In the genomic region with DNA sequence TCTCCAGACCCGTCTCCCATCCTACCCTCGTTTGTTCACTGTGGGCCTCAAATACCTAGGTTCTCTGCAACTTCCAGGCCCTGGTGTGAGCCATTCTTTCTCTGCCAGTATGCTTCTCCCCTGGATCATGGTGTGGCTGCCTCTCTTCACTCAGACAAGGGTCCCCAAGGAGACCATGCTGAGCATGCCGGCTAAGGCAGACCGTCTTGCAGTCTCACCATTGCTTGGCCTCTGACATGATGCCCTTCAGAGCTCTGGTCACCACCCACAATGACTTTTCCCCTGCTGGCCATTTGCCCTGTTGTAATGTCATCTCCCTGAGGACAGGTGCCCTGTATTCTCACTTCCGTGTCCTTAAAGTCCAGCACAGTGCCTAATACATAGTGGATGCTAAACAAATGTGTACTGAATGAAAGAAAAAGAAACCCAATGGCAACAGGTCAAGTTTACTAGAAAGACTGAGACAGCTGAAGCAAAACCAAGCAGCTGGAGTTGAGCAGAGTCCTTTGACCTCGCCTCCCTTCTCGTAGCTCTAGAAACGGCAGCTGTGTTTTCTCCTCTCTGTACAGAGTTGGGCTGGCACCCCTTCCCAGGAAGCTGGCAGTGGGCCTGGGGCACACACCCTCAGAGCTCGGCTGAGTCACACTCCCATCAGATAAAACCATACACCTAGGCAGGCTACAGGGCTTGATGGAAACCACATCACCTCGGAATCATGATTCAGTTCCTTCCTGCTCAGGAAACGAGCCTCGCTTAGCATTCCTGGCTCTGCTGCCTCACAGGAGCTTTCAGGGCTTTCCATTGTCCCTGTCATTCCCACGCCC, we compare ENCODE assay signal across 8 cellular contexts. TPM values are rescaled to one million over a fixed set of nuclear protein-coding genes. Genes with fewer than 3 reads are reported as not detected.
A peak's percentile ranks its signal among the peaks of the same experiment; 100 is the strongest.
DNase-seq lines count a peak whose midpoint lies in the region; ATAC-seq and TF ChIP-seq lines count a peak whose summit lies in the region.

No MANE protein-coding gene starts in this region.

- POLR2A ChIA-PET in WTC11 (lab: Charles Lee), result no interaction called here

- H3K4me1 Mint-ChIP-seq in IgD-negative memory B cell (peaks cover 26 to 36% (median 28%) of the 10 kb centered on the region in 3 donors), WTC11 (peaks cover 6% of the 10 kb centered on the region; the same call in 1 of the 2 replicates)

- H3K27ac Mint-ChIP-seq in IgD-negative memory B cell (peak overlapping the region in 2 of 3 donors; percentile 12 to 86), WTC11 (peak overlapping the region; percentile 1; the same call in 1 of the 2 replicates)

- CTCF ChIA-PET in WTC11 (lab: Charles Lee), result interaction anchor here (0.9 to 11.5 kb wide), 8 partner anchors 18 to 172 kb away, joined by 3 to 222 read pairs (median 4); a partner anchor contains a TSS

- H3K36me3 Mint-ChIP-seq in IgD-negative memory B cell (no peaks in the 10 kb centered on the region), WTC11 (peaks cover 38% of the 10 kb centered on the region)

- H3K9me3 Mint-ChIP-seq in IgD-negative memory B cell (no peaks in the 10 kb centered on the region), WTC11 (no peaks in the 10 kb centered on the region)

- no peaks in the 10 kb centered on the region for H3K27me3 Mint-ChIP-seq in IgD-negative memory B cell
- H3K27me3 Mint-ChIP-seq in WTC11 (ENCODE audit: low read depth), result no peaks in the 10 kb centered on the region

- peaks cover 11% of the 10 kb centered on the region for H3K36me3 ChIP-seq in colonic mucosa
- H3K36me3 ChIP-seq in mesodermal cell (ENCODE audit: control insufficient read depth, insufficient read depth, low read length), result peaks cover 42% of the 10 kb centered on the region
- peaks cover 0 to 34% (median 16%) of the 10 kb centered on the region in 4 donors for H3K36me3 ChIP-seq in transverse colon

- peak; percentile 70 for TF ChIP-seq POLR2A in transverse colon (IDR thresholded peaks at IDR 0.05)

- H3K4me3 Mint-ChIP-seq in IgD-negative memory B cell (peak overlapping the region in 1 of 4 donors; percentile 84), WTC11 (no peak overlapping the region)

- no peaks in the 10 kb centered on the region for H3K9me3 ChIP-seq in colonic mucosa
- H3K9me3 ChIP-seq in mesodermal cell (ENCODE audit: control insufficient read depth, low read length), result no peaks in the 10 kb centered on the region
- H3K9me3 ChIP-seq in transverse colon, result no peaks in the 10 kb centered on the region

- no peak for ATAC-seq in WTC11
- no peak for ATAC-seq in GM21423 (IDR thresholded peaks at IDR 0.05; ENCODE audit: unreplicated experiment)
- no peak for ATAC-seq in HG03196 (IDR thresholded peaks at IDR 0.05; ENCODE audit: unreplicated experiment)

- peak overlapping the region; percentile 85 for H3K27ac ChIP-seq in colonic mucosa
- H3K27ac ChIP-seq in mesodermal cell (ENCODE audit: low read depth, low read length, severe bottlenecking), result peak overlapping the region; percentile 62
- peak overlapping the region; percentile 81 to 88 (median 87) for H3K27ac ChIP-seq in transverse colon

- peak overlapping the region in 1 of 2 donors; percentile 41 for H3K9ac ChIP-seq in colonic mucosa (ENCODE audit: low read depth in 2 of 2, low read length in 2 of 2)

- H3K27me3 ChIP-seq in colonic mucosa, result no peaks in the 10 kb centered on the region
- H3K27me3 ChIP-seq in transverse colon, result no peaks in the 10 kb centered on the region

- in situ Hi-C loops in transverse colon (cut with MboI; ENCODE audit: low pct_ligation_motif_present in 1 of 4, low pct_unique_long_range_greater_than_20kb in 1 of 4, low sequenced_read_pairs in 3 of 4), result loop anchor here in 1 of 4 donors (5.0 kb wide), 1 partner anchor 126 kb away; no protein-coding TSS in a partner anchor

- TF ChIP-seq CTCF in WTC11 (IDR thresholded peaks at IDR 0.05) (no peak), colonic mucosa (IDR thresholded peaks at IDR 0.05) (no peak), transverse colon (IDR thresholded peaks at IDR 0.05) (peak in 2 of 5 experiments; percentile 34 to 56)

- 82 to 87% methylated on average over 12 to 13 of the region's 13 CpGs for WGBS in mesodermal cell (ENCODE audit: insufficient coverage in 2 of 2), 2 experiments
- WGBS in transverse colon (ENCODE audit: low coverage in 1 of 2), 2 donors, result 17 to 25% methylated on average over 1 to 13 of the region's 13 CpGs

- H3K4me3 ChIP-seq in colonic mucosa (no peak overlapping the region), mesodermal cell (ENCODE audit: extremely low read depth, insufficient read depth, low read length, poor library complexity, severe bottlenecking) (no peak overlapping the region), transverse colon (no peak overlapping the region)

- TF ChIP-seq EP300 in transverse colon (IDR thresholded peaks at IDR 0.05; ENCODE audit: low read depth), result no peak

- H3K4me1 ChIP-seq in colonic mucosa (peaks cover 22% of the 10 kb centered on the region), mesodermal cell (ENCODE audit: control insufficient read depth, insufficient read depth, low read length, poor library complexity, severe bottlenecking) (peaks cover 23% of the 10 kb centered on the region), transverse colon (peaks cover 23 to 41% (median 30%) of the 10 kb centered on the region in 4 donors)

- intact Hi-C loops in colonic mucosa (cut with DNase I), result loop anchor here (10.0 kb wide), 1 partner anchor 62 kb away; a partner anchor contains a TSS
- intact Hi-C loops in transverse colon (cut with DNase I; ENCODE audit: low total_unique reads), result no loop called here

- DNase-seq in WTC11 (ENCODE audit: low spot score) (no peak), colonic mucosa (peak; percentile 92), transverse colon (peak; percentile 89), retina (no peak)

TF ChIP-seq in WTC11, 78 proteins besides CTCF, POLR2A, EP300 and RAD21:
- TF ChIP-seq KAT7 (CRISPR knock-in tag; IDR thresholded peaks at IDR 0.05; ENCODE audit: borderline replicate concordance) (no peak), SP1 (CRISPR knock-in tag; conservative IDR thresholded peaks at IDR 0.05) (no peak), PRRX2 (CRISPR knock-in tag; IDR thresholded peaks at IDR 0.05) (no peak), CREB1 (CRISPR knock-in tag; IDR thresholded peaks at IDR 0.05) (no peak), MYBL2 (CRISPR knock-in tag; IDR thresholded peaks at IDR 0.05) (no peak), CBFB (CRISPR knock-in tag; IDR thresholded peaks at IDR 0.05; ENCODE audit: low read depth) (no peak)
- TF ChIP-seq, protein P1, sequence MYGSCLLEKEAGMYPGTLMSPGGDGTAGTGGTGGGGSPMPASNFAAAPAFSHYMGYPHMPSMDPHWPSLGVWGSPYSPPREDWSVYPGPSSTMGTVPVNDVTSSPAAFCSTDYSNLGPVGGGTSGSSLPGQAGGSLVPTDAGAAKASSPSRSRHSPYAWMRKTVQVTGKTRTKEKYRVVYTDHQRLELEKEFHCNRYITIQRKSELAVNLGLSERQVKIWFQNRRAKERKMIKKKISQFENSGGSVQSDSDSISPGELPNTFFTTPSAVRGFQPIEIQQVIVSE (CRISPR knock-in tag; IDR thresholded peaks at IDR 0.05; ENCODE audit: borderline replicate concordance), result no peak
- TF ChIP-seq, protein P2, sequence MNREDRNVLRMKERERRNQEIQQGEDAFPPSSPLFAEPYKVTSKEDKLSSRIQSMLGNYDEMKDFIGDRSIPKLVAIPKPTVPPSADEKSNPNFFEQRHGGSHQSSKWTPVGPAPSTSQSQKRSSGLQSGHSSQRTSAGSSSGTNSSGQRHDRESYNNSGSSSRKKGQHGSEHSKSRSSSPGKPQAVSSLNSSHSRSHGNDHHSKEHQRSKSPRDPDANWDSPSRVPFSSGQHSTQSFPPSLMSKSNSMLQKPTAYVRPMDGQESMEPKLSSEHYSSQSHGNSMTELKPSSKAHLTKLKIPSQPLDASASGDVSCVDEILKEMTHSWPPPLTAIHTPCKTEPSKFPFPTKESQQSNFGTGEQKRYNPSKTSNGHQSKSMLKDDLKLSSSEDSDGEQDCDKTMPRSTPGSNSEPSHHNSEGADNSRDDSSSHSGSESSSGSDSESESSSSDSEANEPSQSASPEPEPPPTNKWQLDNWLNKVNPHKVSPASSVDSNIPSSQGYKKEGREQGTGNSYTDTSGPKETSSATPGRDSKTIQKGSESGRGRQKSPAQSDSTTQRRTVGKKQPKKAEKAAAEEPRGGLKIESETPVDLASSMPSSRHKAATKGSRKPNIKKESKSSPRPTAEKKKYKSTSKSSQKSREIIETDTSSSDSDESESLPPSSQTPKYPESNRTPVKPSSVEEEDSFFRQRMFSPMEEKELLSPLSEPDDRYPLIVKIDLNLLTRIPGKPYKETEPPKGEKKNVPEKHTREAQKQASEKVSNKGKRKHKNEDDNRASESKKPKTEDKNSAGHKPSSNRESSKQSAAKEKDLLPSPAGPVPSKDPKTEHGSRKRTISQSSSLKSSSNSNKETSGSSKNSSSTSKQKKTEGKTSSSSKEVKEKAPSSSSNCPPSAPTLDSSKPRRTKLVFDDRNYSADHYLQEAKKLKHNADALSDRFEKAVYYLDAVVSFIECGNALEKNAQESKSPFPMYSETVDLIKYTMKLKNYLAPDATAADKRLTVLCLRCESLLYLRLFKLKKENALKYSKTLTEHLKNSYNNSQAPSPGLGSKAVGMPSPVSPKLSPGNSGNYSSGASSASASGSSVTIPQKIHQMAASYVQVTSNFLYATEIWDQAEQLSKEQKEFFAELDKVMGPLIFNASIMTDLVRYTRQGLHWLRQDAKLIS (CRISPR knock-in tag; IDR thresholded peaks at IDR 0.05; ENCODE audit: borderline replicate concordance), result no peak

RNA-seq across cellular contexts. Expression of a gene that starts 8.6 kb away (rescaled TPM):
- 10.4 TPM for polyA plus RNA-seq in IgD-negative memory B cell
- total RNA-seq in WTC11 (2021) (not detected in 3 replicates), colonic mucosa (under 1 TPM; 0.25 to 0.27 TPM), transverse colon (under 1 TPM in 1 of 4 donors, not detected in 3; 0.16 TPM)
- 0.15 TPM for polyA plus RNA-seq in mesodermal cell (2013, experiment 1 of 2)
- not detected for polyA plus RNA-seq in mesodermal cell (2013, experiment 2 of 2)

RNA-seq across cellular contexts. Expression of a gene that starts 18.8 kb away (rescaled TPM):
- polyA plus RNA-seq in IgD-negative memory B cell, result 24.8 TPM
- total RNA-seq in WTC11 (2021), result 39.1 to 43.0 TPM (median 39.4 TPM) in 3 replicates
- 100 to 1,000 TPM in 1 of 2 donors, 10 to 100 TPM in 1; 90.6 to 103 TPM for total RNA-seq in colonic mucosa
- 62.2 TPM for polyA plus RNA-seq in mesodermal cell (2013, experiment 1 of 2)
- polyA plus RNA-seq in mesodermal cell (2013, experiment 2 of 2), result 53.6 TPM
- 100 to 1,000 TPM in 1 of 4 donors, 10 to 100 TPM in 3; 70.1 to 101 (median 84.0) TPM for total RNA-seq in transverse colon

RNA-seq across cellular contexts. Expression of a gene that starts 22.2 kb away (rescaled TPM):
- polyA plus RNA-seq in IgD-negative memory B cell, result 108 TPM
- total RNA-seq in WTC11 (2021) (60.8 to 71.1 TPM (median 66.3 TPM) in 3 replicates), colonic mucosa (10 to 100 TPM; 44.2 to 45.0 TPM), transverse colon (10 to 100 TPM; 29.9 to 82.7 (median 61.0) TPM)
- polyA plus RNA-seq in mesodermal cell (2013, experiment 1 of 2), result 75.3 TPM
- 61.3 TPM for polyA plus RNA-seq in mesodermal cell (2013, experiment 2 of 2)

RNA-seq across cellular contexts. Expression of a gene that starts 28.8 kb away (rescaled TPM):
- 51.3 TPM for polyA plus RNA-seq in IgD-negative memory B cell
- 5.1 to 7.0 TPM (median 6.0 TPM) in 3 replicates for total RNA-seq in WTC11 (2021)
- total RNA-seq in colonic mucosa, result 1 to 10 TPM; 5.4 to 8.1 TPM
- 8.4 TPM for polyA plus RNA-seq in mesodermal cell (2013, experiment 1 of 2)
- 7.7 TPM for polyA plus RNA-seq in mesodermal cell (2013, experiment 2 of 2)
- 1 to 10 TPM; 2.0 to 8.4 (median 6.2) TPM for total RNA-seq in transverse colon

Comparison
In these comparisons a context has a peak if more than half of its experiments do, and no peak if none do; other contexts are left out.
1. DNase-seq: peak in colonic mucosa (single experiment) and transverse colon (single experiment); none in WTC11 (single experiment) and retina (single experiment).
2. Peak in every context shown above with its lines, with median percentiles within 50 percentile points of each other: H3K27ac ChIP-seq.